In the genomic region with DNA sequence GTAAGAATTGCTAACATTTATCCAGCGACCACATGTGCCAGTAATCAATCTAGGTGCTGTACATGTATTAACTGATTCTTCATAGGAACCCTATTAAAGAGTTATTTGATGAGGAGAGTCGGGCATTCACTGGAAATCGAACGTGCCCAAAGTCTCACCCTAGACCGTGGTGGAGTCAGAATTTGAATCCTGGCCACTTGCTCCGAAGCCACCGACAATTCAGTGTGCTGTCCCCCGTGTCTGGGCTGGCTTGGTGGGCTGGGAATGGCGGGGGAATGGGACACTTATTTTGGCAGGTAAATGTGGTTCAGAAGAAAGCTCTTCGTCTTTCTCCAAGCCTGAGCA, we compare ENCODE assay signal across 8 cellular contexts. TPM values are rescaled to one million over a fixed set of nuclear protein-coding genes. Genes with fewer than 3 reads are reported as not detected.
DNase-seq lines count a peak whose midpoint lies in the region; ATAC-seq and TF ChIP-seq lines count a peak whose summit lies in the region.

No MANE protein-coding gene starts in this region.

- no peak overlapping the region for H2AK5ac ChIP-seq in H9 (ENCODE audit: insufficient read length, low read length)

- H3K79me1 ChIP-seq in H9 (ENCODE audit: insufficient read depth, low read depth, low read length, poor library complexity, severe bottlenecking) = no peaks in the 10 kb centered on the region

- H3K23ac ChIP-seq in H9 (ENCODE audit: insufficient read length, low read depth, low read length) = no peak overlapping the region

- H2BK12ac ChIP-seq in H9 (ENCODE audit: insufficient read length, low read depth, low read length) = no peak overlapping the region

- H3K4me3 Mint-ChIP-seq in H9 = peak overlapping the region; percentile 61 to 83
- H3K4me3 Mint-ChIP-seq in WTC11 = peak overlapping the region; percentile 77
- H3K4me3 Mint-ChIP-seq in glutamatergic neuron (ENCODE audit: unreplicated experiment) = peak overlapping the region; percentile 87

- H4K91ac ChIP-seq in H9 (ENCODE audit: insufficient read length, low read depth, low read length) = no peak overlapping the region

- no peaks in the 10 kb centered on the region for H4K20me1 ChIP-seq in H9 (ENCODE audit: control insufficient read depth, insufficient read depth, insufficient read length)

- H3K27me3 Mint-ChIP-seq in H9 (ENCODE audit: low read depth) (peaks cover 17% of the 10 kb centered on the region), WTC11 (ENCODE audit: low read depth) (peaks cover 12% of the 10 kb centered on the region), glutamatergic neuron (ENCODE audit: unreplicated experiment) (peaks cover 19% of the 10 kb centered on the region)

- CTCF ChIA-PET in WTC11 (lab: Charles Lee) = interaction anchor here (0.6 to 3.5 kb wide), 57 partner anchors 10 to 425 kb away, joined by 3 to 41 read pairs (median 5); no protein-coding TSS in a partner anchor

- H3K4me2 ChIP-seq in H9 (ENCODE audit: insufficient read depth, insufficient read length, low read length) = peak overlapping the region; percentile 43

- TF ChIP-seq CTCF in H9 (conservative IDR thresholded peaks at IDR 0.05) (no peak), WTC11 (IDR thresholded peaks at IDR 0.05) (no peak), glutamatergic neuron (IDR thresholded peaks at IDR 0.05; ENCODE audit: partially characterized antibody, unreplicated experiment) (no peak)

- no peaks in the 10 kb centered on the region for H3K9me3 ChIP-seq in H9 (ENCODE audit: control insufficient read depth, low read depth, low read length)
- H3K9me3 ChIP-seq in skeletal muscle tissue (ENCODE audit: control insufficient read depth in 3 of 3, low read length in 3 of 3) = no peaks in the 10 kb centered on the region

- no peak overlapping the region for H4K8ac ChIP-seq in H9 (replicated peaks; ENCODE audit: insufficient read length, low read depth, low read length)

- H3K14ac ChIP-seq in H9 (ENCODE audit: insufficient read depth, low read length) = peak overlapping the region; percentile 53; the same call in 1 of the 2 replicates

- H3K4me1 Mint-ChIP-seq in H9 (peaks cover 40% of the 10 kb centered on the region in 2 experiments), WTC11 (peaks cover 43% of the 10 kb centered on the region), glutamatergic neuron (ENCODE audit: low read depth, unreplicated experiment) (peaks cover 25% of the 10 kb centered on the region)

- peaks cover 15% of the 10 kb centered on the region; the same call in 1 of the 2 replicates for H3K79me2 ChIP-seq in H9 (ENCODE audit: insufficient read depth, low read length)

- H3K18ac ChIP-seq in H9 (ENCODE audit: insufficient read length, low read depth, low read length) = no peak overlapping the region

- H2BK5ac ChIP-seq in H9 (ENCODE audit: insufficient read length, low read length) = no peak overlapping the region

- no peak overlapping the region for H2AFZ ChIP-seq in H9 (ENCODE audit: low read length)

- H3K9me3 Mint-ChIP-seq in H9 = peaks cover 0 to 2% of the 10 kb centered on the region in 2 experiments; a peak in 2 of 5 replicates
- no peaks in the 10 kb centered on the region for H3K9me3 Mint-ChIP-seq in WTC11
- peaks cover 11% of the 10 kb centered on the region for H3K9me3 Mint-ChIP-seq in glutamatergic neuron (ENCODE audit: unreplicated experiment)

- H3K4me1 ChIP-seq in H9 (ENCODE audit: insufficient read depth, low read length) (peaks cover 7% of the 10 kb centered on the region; the same call in 1 of the 2 replicates), skeletal muscle tissue (ENCODE audit: control insufficient read depth in 3 of 3, insufficient read depth in 3 of 3, low read length in 3 of 3) (peaks cover 10 to 22% (median 19%) of the 10 kb centered on the region in 3 donors)

- ATAC-seq in WTC11 (no peak), HG02623 (IDR thresholded peaks at IDR 0.05; ENCODE audit: unreplicated experiment) (no peak), GM21423 (IDR thresholded peaks at IDR 0.05; ENCODE audit: unreplicated experiment) (no peak), HG03342 (IDR thresholded peaks at IDR 0.05; ENCODE audit: unreplicated experiment) (no peak)

- H4K5ac ChIP-seq in H9 (ENCODE audit: insufficient read length, low read depth, low read length) = no peak overlapping the region

- peaks cover 0 to 2% (median 0%) of the 10 kb centered on the region in 3 experiments; a peak in 1 of 7 replicates for H3K36me3 Mint-ChIP-seq in H9 (ENCODE audit: insufficient read depth in 1 of 3, low read depth in 3 of 3)
- no peaks in the 10 kb centered on the region for H3K36me3 Mint-ChIP-seq in WTC11
- no peaks in the 10 kb centered on the region for H3K36me3 Mint-ChIP-seq in glutamatergic neuron (ENCODE audit: unreplicated experiment)

- H3K4me3 ChIP-seq in skeletal muscle tissue (ENCODE audit: low read length in 3 of 3) = peak overlapping the region; percentile 63 to 72 (median 68)

- H3K23me2 ChIP-seq in H9 (ENCODE audit: insufficient read length, low read depth, low read length, poor library complexity, severe bottlenecking) = peaks cover 11% of the 10 kb centered on the region

- WGBS in H9 (ENCODE audit: extremely low coverage, insufficient read length, low lambda C conversion rate) = no CpG with 5 or more reads among the region's 10 CpGs

- no peak overlapping the region for H2BK20ac ChIP-seq in H9 (ENCODE audit: low read depth, low read length, poor library complexity, severe bottlenecking)

- peak overlapping the region; percentile 44 to 65 (median 55); a peak in 3 of 7 replicates for H3K27ac Mint-ChIP-seq in H9
- H3K27ac Mint-ChIP-seq in WTC11 = peak overlapping the region; percentile 89
- peak overlapping the region; percentile 86 for H3K27ac Mint-ChIP-seq in glutamatergic neuron (ENCODE audit: unreplicated experiment)

- H3K27me3 ChIP-seq in H9 (ENCODE audit: insufficient read depth, low read length) (no peaks in the 10 kb centered on the region; the same call in 1 of the 2 replicates), skeletal muscle tissue (ENCODE audit: control insufficient read depth in 3 of 3, insufficient read depth in 3 of 3, low read length in 3 of 3) (no peaks in the 10 kb centered on the region)

- DNase-seq in H9 (no peak), WTC11 (ENCODE audit: low spot score) (no peak), glutamatergic neuron (no peak), SW 1271 (lab: John Stamatoyannopoulos, UW) (no peak)

- no peak overlapping the region for H2BK15ac ChIP-seq in H9 (ENCODE audit: low read depth, low read length)

- POLR2A ChIA-PET in WTC11 (lab: Charles Lee) = interaction anchor here (0.7 to 1.2 kb wide), 6 partner anchors 11 to 144 kb away, joined by 3 to 6 read pairs (median 4); no protein-coding TSS in a partner anchor

- no peak overlapping the region for H3K27ac ChIP-seq in H9 (ENCODE audit: insufficient read length, low read depth, low read length)
- H3K27ac ChIP-seq in skeletal muscle tissue (ENCODE audit: low read depth, low read length) = no peak overlapping the region

- H3K4ac ChIP-seq in H9 (ENCODE audit: low read depth, low read length) = no peak overlapping the region

- H3K9ac ChIP-seq in H9 (ENCODE audit: extremely low read depth, insufficient read length, low read length) (no peak overlapping the region), skeletal muscle tissue (ENCODE audit: low read depth in 1 of 3, low read length in 3 of 3) (peak overlapping the region; percentile 33 to 77 (median 56))

- no peak overlapping the region for H2BK120ac ChIP-seq in H9 (ENCODE audit: low read depth, low read length, poor library complexity, severe bottlenecking)

- H3T11ph ChIP-seq in H9 (ENCODE audit: low read length) = no peak overlapping the region

- H3K36me3 ChIP-seq in skeletal muscle tissue (ENCODE audit: control insufficient read depth in 3 of 3, insufficient read depth in 3 of 3, low read length in 3 of 3) = no peaks in the 10 kb centered on the region

- no peak overlapping the region for H3K56ac ChIP-seq in H9 (ENCODE audit: insufficient read length, low read depth, low read length)

TF ChIP-seq in WTC11, 78 proteins besides CTCF, POLR2A, EP300 and RAD21 (continues in another document):
- TF ChIP-seq, protein P1, sequence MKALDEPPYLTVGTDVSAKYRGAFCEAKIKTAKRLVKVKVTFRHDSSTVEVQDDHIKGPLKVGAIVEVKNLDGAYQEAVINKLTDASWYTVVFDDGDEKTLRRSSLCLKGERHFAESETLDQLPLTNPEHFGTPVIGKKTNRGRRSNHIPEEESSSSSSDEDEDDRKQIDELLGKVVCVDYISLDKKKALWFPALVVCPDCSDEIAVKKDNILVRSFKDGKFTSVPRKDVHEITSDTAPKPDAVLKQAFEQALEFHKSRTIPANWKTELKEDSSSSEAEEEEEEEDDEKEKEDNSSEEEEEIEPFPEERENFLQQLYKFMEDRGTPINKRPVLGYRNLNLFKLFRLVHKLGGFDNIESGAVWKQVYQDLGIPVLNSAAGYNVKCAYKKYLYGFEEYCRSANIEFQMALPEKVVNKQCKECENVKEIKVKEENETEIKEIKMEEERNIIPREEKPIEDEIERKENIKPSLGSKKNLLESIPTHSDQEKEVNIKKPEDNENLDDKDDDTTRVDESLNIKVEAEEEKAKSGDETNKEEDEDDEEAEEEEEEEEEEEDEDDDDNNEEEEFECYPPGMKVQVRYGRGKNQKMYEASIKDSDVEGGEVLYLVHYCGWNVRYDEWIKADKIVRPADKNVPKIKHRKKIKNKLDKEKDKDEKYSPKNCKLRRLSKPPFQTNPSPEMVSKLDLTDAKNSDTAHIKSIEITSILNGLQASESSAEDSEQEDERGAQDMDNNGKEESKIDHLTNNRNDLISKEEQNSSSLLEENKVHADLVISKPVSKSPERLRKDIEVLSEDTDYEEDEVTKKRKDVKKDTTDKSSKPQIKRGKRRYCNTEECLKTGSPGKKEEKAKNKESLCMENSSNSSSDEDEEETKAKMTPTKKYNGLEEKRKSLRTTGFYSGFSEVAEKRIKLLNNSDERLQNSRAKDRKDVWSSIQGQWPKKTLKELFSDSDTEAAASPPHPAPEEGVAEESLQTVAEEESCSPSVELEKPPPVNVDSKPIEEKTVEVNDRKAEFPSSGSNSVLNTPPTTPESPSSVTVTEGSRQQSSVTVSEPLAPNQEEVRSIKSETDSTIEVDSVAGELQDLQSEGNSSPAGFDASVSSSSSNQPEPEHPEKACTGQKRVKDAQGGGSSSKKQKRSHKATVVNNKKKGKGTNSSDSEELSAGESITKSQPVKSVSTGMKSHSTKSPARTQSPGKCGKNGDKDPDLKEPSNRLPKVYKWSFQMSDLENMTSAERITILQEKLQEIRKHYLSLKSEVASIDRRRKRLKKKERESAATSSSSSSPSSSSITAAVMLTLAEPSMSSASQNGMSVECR (CRISPR knock-in tag; IDR thresholded peaks at IDR 0.05; ENCODE audit: borderline replicate concordance) = 0 out of 2 replicates have a peak, but pooled peaks have one; percentile 14

RNA-seq across cellular contexts. Expression of a gene that starts 0.7 kb away (rescaled TPM):
- total RNA-seq in H9 (2021) (43.5 and 44.9 TPM in 2 replicates), WTC11 (2021) (38.0 to 45.5 TPM (median 39.7 TPM) in 3 replicates), glutamatergic neuron (ENCODE audit: unreplicated experiment) (203 TPM), skeletal muscle tissue (25.6 TPM)
